ENCODE assay signal across 1 cellular context in genomic region chr1:109975718-109976117, GRCh38.
TF ChIP-seq lines count a peak whose summit lies in the region.

No MANE protein-coding gene starts in this region.

TF ChIP-seq in IMR-90, 13 proteins besides CTCF, POLR2A, EP300 and RAD21:
- TF ChIP-seq NFE2L2 (IDR thresholded peaks at IDR 0.05; ENCODE audit: low read depth, low read length), result no peak
- TF ChIP-seq ELK1 (IDR thresholded peaks at IDR 0.05; ENCODE audit: borderline replicate concordance, low read depth, low read length), result no peak
- no peak for TF ChIP-seq CHD1 (IDR thresholded peaks at IDR 0.05; ENCODE audit: low read depth, low read length)
- no peak for TF ChIP-seq MXI1 (IDR thresholded peaks at IDR 0.05; ENCODE audit: borderline replicate concordance, low read depth, low read length)
- TF ChIP-seq RCOR1 (IDR thresholded peaks at IDR 0.05; ENCODE audit: insufficient replicate concordance, low read length), result peak; percentile 62
- no peak for TF ChIP-seq RFX5 (IDR thresholded peaks at IDR 0.05; ENCODE audit: low read depth, low read length)
- TF ChIP-seq MAZ (IDR thresholded peaks at IDR 0.05; ENCODE audit: borderline replicate concordance, low read depth, low read length), result no peak
- peak; percentile 19; the same call in 1 of the 2 replicates for TF ChIP-seq FOS (IDR thresholded peaks at IDR 0.05; ENCODE audit: low read depth, low read length)
- TF ChIP-seq MAFK (IDR thresholded peaks at IDR 0.05; ENCODE audit: low read depth, low read length), result no peak
- TF ChIP-seq BHLHE40 (IDR thresholded peaks at IDR 0.05; ENCODE audit: low read depth, low read length), result no peak
- peak; percentile 93 for TF ChIP-seq CEBPB (IDR thresholded peaks at IDR 0.05; ENCODE audit: low read depth, low read length)
